Comparison of ENCODE assay signal across 15 cellular contexts in genomic region chr20:50538276-50538675, GRCh38. TPM values are rescaled to one million over a fixed set of nuclear protein-coding genes. Genes with fewer than 3 reads are reported as not detected.
DNase-seq lines count a peak whose midpoint lies in the region; ATAC-seq, FAIRE-seq and TF ChIP-seq lines count a peak whose summit lies in the region.
"Had no signal": no experiment of that assay in that cellular context is flagged by ENCODE, and none has a peak within 500 bp of the region (broad histone marks: within the 10 kb centered on the region; RNA-seq: fewer than 3 reads in every experiment).

No MANE protein-coding gene starts in this region.

- no peak for TF ChIP-seq CTCF in LNCaP clone FGC (IDR thresholded peaks at IDR 0.05; ENCODE audit: control insufficient read depth, extremely low read depth, insufficient read depth)
- no peak for TF ChIP-seq CTCF in gastroesophageal sphincter (IDR thresholded peaks at IDR 0.05)
- TF ChIP-seq CTCF in spleen (IDR thresholded peaks at IDR 0.05 in 8 of 11, conservative IDR thresholded peaks at IDR 0.05 in 3 of 11), result no peak
- TF ChIP-seq CTCF in lower leg skin (IDR thresholded peaks at IDR 0.05), result no peak

- intact Hi-C loops in spleen (cut with DNase I; ENCODE audit: low total_unique reads) (no loop called here), lower leg skin (cut with DNase I; ENCODE audit: low total_unique reads) (no loop called here)

- ATAC-seq in gastroesophageal sphincter, result no peak
- ATAC-seq: activated CD8-positive, alpha-beta memory T cell treated with anti-CD3 and anti-CD28 coated beads, Interleukin-2, amount 10 ng/mL, durations not matched to agents 7 days and 5 days; heart right ventricle had no signal

- H3K9me3 ChIP-seq in gastroesophageal sphincter (no peaks in the 10 kb centered on the region), spleen (peaks cover 0 to 13% (median 2%) of the 10 kb centered on the region in 8 donors)
- H3K9me3 ChIP-seq: heart right ventricle, tibial nerve had no signal

- FAIRE-seq in frontal cortex (lab: Jason Lieb, UNC), result no peak

- H3K27ac ChIP-seq in gastroesophageal sphincter (peak overlapping the region in 3 of 4 donors; percentile 10 to 61 (median 53)), spleen (peak overlapping the region in 7 of 8 donors; percentile 33 to 88 (median 56))
- H3K27ac ChIP-seq: tibial nerve had no signal

- H3K4me3 ChIP-seq in LNCaP clone FGC (ENCODE audit: low read depth, low read length) (peak overlapping the region; percentile 21; the same call in 1 of the 2 replicates), gastroesophageal sphincter (no peak overlapping the region), spleen (no peak overlapping the region), lower leg skin (ENCODE audit: low read depth, poor library complexity, severe bottlenecking) (no peak overlapping the region)
- H3K4me3 ChIP-seq: heart right ventricle, tibial nerve had no signal

- DNase-seq in SIG-M5 treated with dmso at 0.1 percent for 504 hours (lab: John Stamatoyannopoulos, UW; ENCODE audit: unreplicated experiment) (peak; percentile 31), SIG-M5 (lab: John Stamatoyannopoulos, UW) (no peak), LNCaP clone FGC (ENCODE audit: low read depth) (peak; percentile 32), spleen (no peak), epidermal melanocyte (ENCODE audit: insufficient read length, low spot score) (no peak), frontal cortex (ENCODE audit: low spot score in 2 of 2) (no peak), lower leg skin (ENCODE audit: low spot score in 2 of 2) (no peak)
- DNase-seq: activated CD8-positive, alpha-beta memory T cell treated with anti-CD3 and anti-CD28 coated beads, Interleukin-2, amount 10 ng/mL, durations not matched to agents 7 days and 5 days; cerebellar nuclear complex; erythroblast; heart right ventricle; kidney glomerular epithelial cell; NCI-H1436 treated with DMSO at 0.1 percent for 48 hours had no signal

- 39 to 67% methylated on average over 4 of the region's 4 CpGs for WGBS in gastroesophageal sphincter (ENCODE audit: low coverage in 1 of 2), 2 donors
- WGBS in spleen, 5 donors, result 65 to 75% (median 68%) methylated on average over 4 of the region's 4 CpGs
- 72 to 76% methylated on average over 4 of the region's 4 CpGs for WGBS in lower leg skin, 2 donors

- TF ChIP-seq POLR2A in gastroesophageal sphincter (IDR thresholded peaks at IDR 0.05) (no peak), spleen (IDR thresholded peaks at IDR 0.05) (no peak), lower leg skin (IDR thresholded peaks at IDR 0.05) (no peak)

- TF ChIP-seq EP300 in gastroesophageal sphincter (IDR thresholded peaks at IDR 0.05), result no peak

- H3K4me1 ChIP-seq in gastroesophageal sphincter (peaks cover 3 to 99% (median 20%) of the 10 kb centered on the region in 3 donors), spleen (peaks cover 36 to 100% (median 85%) of the 10 kb centered on the region in 6 donors)

- no peaks in the 10 kb centered on the region for H3K36me3 ChIP-seq in gastroesophageal sphincter
- H3K36me3 ChIP-seq in spleen, result peaks cover 0 to 20% (median 0%) of the 10 kb centered on the region in 6 donors
- H3K36me3 ChIP-seq: heart right ventricle, tibial nerve had no signal

- H3K27me3 ChIP-seq in gastroesophageal sphincter, result no peaks in the 10 kb centered on the region
- no peaks in the 10 kb centered on the region for H3K27me3 ChIP-seq in spleen (replicated peaks in 1 of 7)
- H3K27me3 ChIP-seq: heart right ventricle, tibial nerve had no signal

RNA-seq across cellular contexts. Expression of gene PTPN1, which starts 28.1 kb away (rescaled TPM):
- total RNA-seq in gastroesophageal sphincter (10 to 100 TPM; 27.6 to 43.6 (median 38.4) TPM), spleen (10 to 100 TPM; 60.3 to 84.9 (median 73.5) TPM), frontal cortex (15.9 TPM), lower leg skin (10 to 100 TPM; 19.1 to 29.8 (median 23.3) TPM)
- 10 to 100 TPM; 20.5 to 42.1 (median 25.0) TPM for polyA plus RNA-seq in spleen

Comparison
In these comparisons a context has a peak if more than half of its experiments do, and no peak if none do; other contexts are left out.
1. DNase-seq: peak in SIG-M5 treated with dmso at 0.1 percent for 504 hours (single experiment) and LNCaP clone FGC (single experiment); none in SIG-M5 (single experiment), spleen (single experiment), epidermal melanocyte (single experiment), frontal cortex (0 of 2) and lower leg skin (0 of 2).